In the genomic region with DNA sequence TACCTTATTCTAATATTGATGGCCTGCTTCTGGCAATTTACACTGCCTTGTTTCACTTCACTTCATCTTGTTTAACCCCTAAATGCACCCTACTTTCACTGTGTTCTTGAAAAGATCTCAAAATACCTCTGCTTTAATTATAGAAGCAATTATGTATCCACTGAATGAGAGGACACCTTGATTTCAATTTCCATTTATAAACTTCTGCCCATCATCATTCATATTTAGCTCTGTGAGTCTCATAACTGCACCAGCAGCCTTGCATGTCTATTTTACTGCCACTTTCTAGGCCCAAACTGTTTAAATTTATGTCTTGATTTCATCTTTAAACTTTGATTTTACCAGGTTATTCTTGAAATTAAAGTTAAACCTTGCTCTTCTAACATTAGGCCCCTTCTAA, we compare ENCODE assay signal across 13 cellular contexts. TPM values are rescaled to one million over a fixed set of nuclear protein-coding genes. Genes with fewer than 3 reads are reported as not detected.
DNase-seq lines count a peak whose midpoint lies in the region; ATAC-seq and TF ChIP-seq lines count a peak whose summit lies in the region.
"Had no signal": no experiment of that assay in that cellular context is flagged by ENCODE, and none has a peak within 500 bp of the region (broad histone marks: within the 10 kb centered on the region; RNA-seq: fewer than 3 reads in every experiment).

No MANE protein-coding gene starts in this region.

- H4K91ac ChIP-seq in mesenchymal stem cell (ENCODE audit: low read length) = no peak overlapping the region

- no peaks in the 10 kb centered on the region for H3K27me3 Mint-ChIP-seq in activated naive CD8-positive, alpha-beta T cell treated with anti-CD3 and anti-CD28 coated beads for 36 hours

- peaks cover 40% of the 10 kb centered on the region for H3K4me1 Mint-ChIP-seq in activated naive CD8-positive, alpha-beta T cell treated with anti-CD3 and anti-CD28 coated beads for 36 hours

- no peaks in the 10 kb centered on the region for H3K9me3 ChIP-seq in mesenchymal stem cell (ENCODE audit: control insufficient read depth, low read length)
- H3K9me3 ChIP-seq in Karpas-422 (ENCODE audit: low read length) = no peaks in the 10 kb centered on the region
- H3K9me3 ChIP-seq: mucosa of descending colon had no signal

- H2BK15ac ChIP-seq in mesenchymal stem cell (ENCODE audit: low read depth, poor library complexity, severe bottlenecking) = no peak overlapping the region

- H3K4me3 ChIP-seq in GM08714 (ENCODE audit: low read length) (peak overlapping the region; percentile 20; the same call in 1 of the 2 replicates), mesenchymal stem cell (ENCODE audit: insufficient read depth in 1 of 2, low read depth in 1 of 2, low read length in 2 of 2) (no peak overlapping the region), Karpas-422 (ENCODE audit: low read length) (no peak overlapping the region)
- H3K4me3 ChIP-seq: mucosa of descending colon had no signal

- no peak for DNase-seq in activated naive CD8-positive, alpha-beta T cell treated with anti-CD3 and anti-CD28 coated beads for 36 hours
- DNase-seq in mesenchymal stem cell (no peak), Karpas-422 (no peak), Ammon's horn (ENCODE audit: low spot score) (no peak)
- DNase-seq: activated T-cell treated with anti-CD3 and anti-CD28 coated beads, Interleukin-2, amount 50 U/mL, for 48 hours; dermis blood vessel endothelial cell; stimulated activated naive CD8-positive, alpha-beta T cell treated with anti-CD3 and anti-CD28 coated beads, Interleukin-15, Interleukin-2, amounts not matched to agents 100 U/mL and 50 U/mL, for 24 hours; T-helper 9 cell had no signal

- no peak overlapping the region for H3K18ac ChIP-seq in mesenchymal stem cell (ENCODE audit: low read depth in 1 of 2, low read length in 2 of 2)

- H3K27ac ChIP-seq in 22Rv1 = peak overlapping the region; percentile 67
- peak overlapping the region; percentile 31 for H3K27ac ChIP-seq in mesenchymal stem cell (ENCODE audit: low read length, poor library complexity, severe bottlenecking)
- H3K27ac ChIP-seq in Karpas-422 (ENCODE audit: low read length) = no peak overlapping the region

- H3K9me2 ChIP-seq in Karpas-422 (replicated peaks; ENCODE audit: insufficient read depth, low read length) = no peaks in the 10 kb centered on the region

- H4K20me1 ChIP-seq in Karpas-422 (ENCODE audit: insufficient read depth, low read depth, low read length) = 0 out of 2 replicates have a peak, but pooled peaks cover 9% of the 10 kb centered on the region

- peaks cover 20% of the 10 kb centered on the region for H3K79me1 ChIP-seq in mesenchymal stem cell (replicated peaks; ENCODE audit: low read length, poor library complexity, severe bottlenecking)

- H2AK5ac ChIP-seq in mesenchymal stem cell (ENCODE audit: low read length, severe bottlenecking) = no peak overlapping the region

- no peak overlapping the region for H2BK5ac ChIP-seq in mesenchymal stem cell (ENCODE audit: low read depth, low read length, poor library complexity, severe bottlenecking)

- no peak overlapping the region for H2AFZ ChIP-seq in mesenchymal stem cell (ENCODE audit: low read depth, low read length)
- H2AFZ ChIP-seq in Karpas-422 (ENCODE audit: low read length) = no peak overlapping the region

- H3K23ac ChIP-seq in mesenchymal stem cell (ENCODE audit: low read length in 2 of 2) = no peak overlapping the region

- no peak overlapping the region for H3K4me3 Mint-ChIP-seq in activated naive CD8-positive, alpha-beta T cell treated with anti-CD3 and anti-CD28 coated beads for 36 hours

- H2BK12ac ChIP-seq in mesenchymal stem cell (ENCODE audit: low read length in 2 of 2) = no peak overlapping the region

- ATAC-seq in GM19463 (IDR thresholded peaks at IDR 0.05; ENCODE audit: unreplicated experiment) = no peak
- ATAC-seq in HG02981 (IDR thresholded peaks at IDR 0.05; ENCODE audit: unreplicated experiment) = no peak
- ATAC-seq: stimulated activated naive CD8-positive, alpha-beta T cell treated with anti-CD3 and anti-CD28 coated beads, Interleukin-15, Interleukin-2, amounts not matched to agents 100 U/mL and 50 U/mL, for 24 hours had no signal

- no peak overlapping the region for H4K8ac ChIP-seq in mesenchymal stem cell (ENCODE audit: low read length)

- H3K36me3 ChIP-seq in mesenchymal stem cell (ENCODE audit: control insufficient read depth in 1 of 2, insufficient read depth in 2 of 2, low read depth in 1 of 2, low read length in 2 of 2) = peaks cover 7 to 44% of the 10 kb centered on the region in 2 experiments
- peaks cover 36% of the 10 kb centered on the region; the same call in 1 of the 2 replicates for H3K36me3 ChIP-seq in Karpas-422 (ENCODE audit: insufficient read depth, low read length)

- H3K4me1 ChIP-seq in mesenchymal stem cell (ENCODE audit: control insufficient read depth, insufficient read depth, low read depth, low read length) = peaks cover 1% of the 10 kb centered on the region
- H3K4me1 ChIP-seq in Karpas-422 (ENCODE audit: low read length) = peaks cover 14% of the 10 kb centered on the region; the same call in 1 of the 2 replicates

- no peak overlapping the region for H3K4me2 ChIP-seq in mesenchymal stem cell (ENCODE audit: low read length, poor library complexity, severe bottlenecking)
- H3K4me2 ChIP-seq in Karpas-422 (ENCODE audit: low read depth, low read length, poor library complexity, severe bottlenecking) = no peak overlapping the region

- H3K79me2 ChIP-seq in Karpas-422 (ENCODE audit: low read length) = peaks cover 69% of the 10 kb centered on the region

- no peak overlapping the region for H2BK120ac ChIP-seq in mesenchymal stem cell (ENCODE audit: low read depth, low read length)

- H3K27me3 ChIP-seq in mesenchymal stem cell (ENCODE audit: control insufficient read depth in 1 of 2, insufficient read depth in 1 of 2, low read length in 2 of 2) (no peaks in the 10 kb centered on the region), Karpas-422 (ENCODE audit: low read length) (no peaks in the 10 kb centered on the region)

- no peak for TF ChIP-seq CTCF in 22Rv1 (IDR thresholded peaks at IDR 0.05)

- H3K9me3 Mint-ChIP-seq in activated naive CD8-positive, alpha-beta T cell treated with anti-CD3 and anti-CD28 coated beads for 36 hours = no peaks in the 10 kb centered on the region

- peaks cover 39% of the 10 kb centered on the region for H3K36me3 Mint-ChIP-seq in activated naive CD8-positive, alpha-beta T cell treated with anti-CD3 and anti-CD28 coated beads for 36 hours

- H3K27ac Mint-ChIP-seq in activated naive CD8-positive, alpha-beta T cell treated with anti-CD3 and anti-CD28 coated beads for 36 hours = peak overlapping the region; percentile 65

- no peak overlapping the region for H3K14ac ChIP-seq in mesenchymal stem cell (ENCODE audit: low read length in 2 of 2)

- H3K9ac ChIP-seq in mesenchymal stem cell (ENCODE audit: low read length) (peak overlapping the region; percentile 30), Karpas-422 (ENCODE audit: low read length) (no peak overlapping the region)

- no peak overlapping the region for H3K4ac ChIP-seq in mesenchymal stem cell (ENCODE audit: low read depth in 1 of 2, low read length in 2 of 2)

RNA-seq across cellular contexts. Expression of gene DNAAF2, which starts 7.1 kb away (rescaled TPM):
- total RNA-seq in activated naive CD8-positive, alpha-beta T cell treated with anti-CD3 and anti-CD28 coated beads for 36 hours = 10 to 100 TPM; 15.5 to 15.6 TPM
- 5.2 TPM for polyA plus RNA-seq in mesenchymal stem cell (2013, experiment 1 of 2)
- 6.0 TPM for polyA plus RNA-seq in mesenchymal stem cell (2013, experiment 2 of 2)
- 23.1 and 29.7 TPM in 2 replicates for total RNA-seq in Karpas-422 (2014; rRNA removed; shearing (Covaris generic); ENCODE audit: low replicate concordance)

RNA-seq across cellular contexts. Expression of gene MGAT2, which starts 21.6 kb away (rescaled TPM):
- 10 to 100 TPM; 40.0 to 42.0 TPM for total RNA-seq in activated naive CD8-positive, alpha-beta T cell treated with anti-CD3 and anti-CD28 coated beads for 36 hours
- 43.8 TPM for polyA plus RNA-seq in mesenchymal stem cell (2013, experiment 1 of 2)
- 46.2 TPM for polyA plus RNA-seq in mesenchymal stem cell (2013, experiment 2 of 2)
- total RNA-seq in Karpas-422 (2014; rRNA removed; shearing (Covaris generic); ENCODE audit: low replicate concordance) = 74.0 and 82.5 TPM in 2 replicates

RNA-seq across cellular contexts. Expression of gene RPL36AL, which starts 21.7 kb away (rescaled TPM):
- total RNA-seq in activated naive CD8-positive, alpha-beta T cell treated with anti-CD3 and anti-CD28 coated beads for 36 hours = 100 to 1,000 TPM; 236 to 250 TPM
- 729 TPM for polyA plus RNA-seq in mesenchymal stem cell (2013, experiment 1 of 2)
- 715 TPM for polyA plus RNA-seq in mesenchymal stem cell (2013, experiment 2 of 2)
- 396 and 770 TPM in 2 replicates for total RNA-seq in Karpas-422 (2014; rRNA removed; shearing (Covaris generic); ENCODE audit: low replicate concordance)

RNA-seq across cellular contexts. Expression of gene LRR1, which starts 43.4 kb away (rescaled TPM):
- total RNA-seq in activated naive CD8-positive, alpha-beta T cell treated with anti-CD3 and anti-CD28 coated beads for 36 hours = 10 to 100 TPM; 58.9 to 59.9 TPM
- 10.7 TPM for polyA plus RNA-seq in mesenchymal stem cell (2013, experiment 1 of 2)
- 9.5 TPM for polyA plus RNA-seq in mesenchymal stem cell (2013, experiment 2 of 2)
- total RNA-seq in Karpas-422 (2014; rRNA removed; shearing (Covaris generic); ENCODE audit: low replicate concordance) = 62.1 and 75.1 TPM in 2 replicates

RNA-seq across cellular contexts. Expression of gene POLE2, which starts 45.9 kb away (rescaled TPM):
- 10 to 100 TPM; 33.6 to 37.2 TPM for total RNA-seq in activated naive CD8-positive, alpha-beta T cell treated with anti-CD3 and anti-CD28 coated beads for 36 hours
- 4.0 TPM for polyA plus RNA-seq in mesenchymal stem cell (2013, experiment 1 of 2)
- polyA plus RNA-seq in mesenchymal stem cell (2013, experiment 2 of 2) = 4.6 TPM
- total RNA-seq in Karpas-422 (2014; rRNA removed; shearing (Covaris generic); ENCODE audit: low replicate concordance) = 21.0 and 51.0 TPM in 2 replicates
